Comparison of ENCODE assay signal across 8 cellular contexts in the genomic region with DNA sequence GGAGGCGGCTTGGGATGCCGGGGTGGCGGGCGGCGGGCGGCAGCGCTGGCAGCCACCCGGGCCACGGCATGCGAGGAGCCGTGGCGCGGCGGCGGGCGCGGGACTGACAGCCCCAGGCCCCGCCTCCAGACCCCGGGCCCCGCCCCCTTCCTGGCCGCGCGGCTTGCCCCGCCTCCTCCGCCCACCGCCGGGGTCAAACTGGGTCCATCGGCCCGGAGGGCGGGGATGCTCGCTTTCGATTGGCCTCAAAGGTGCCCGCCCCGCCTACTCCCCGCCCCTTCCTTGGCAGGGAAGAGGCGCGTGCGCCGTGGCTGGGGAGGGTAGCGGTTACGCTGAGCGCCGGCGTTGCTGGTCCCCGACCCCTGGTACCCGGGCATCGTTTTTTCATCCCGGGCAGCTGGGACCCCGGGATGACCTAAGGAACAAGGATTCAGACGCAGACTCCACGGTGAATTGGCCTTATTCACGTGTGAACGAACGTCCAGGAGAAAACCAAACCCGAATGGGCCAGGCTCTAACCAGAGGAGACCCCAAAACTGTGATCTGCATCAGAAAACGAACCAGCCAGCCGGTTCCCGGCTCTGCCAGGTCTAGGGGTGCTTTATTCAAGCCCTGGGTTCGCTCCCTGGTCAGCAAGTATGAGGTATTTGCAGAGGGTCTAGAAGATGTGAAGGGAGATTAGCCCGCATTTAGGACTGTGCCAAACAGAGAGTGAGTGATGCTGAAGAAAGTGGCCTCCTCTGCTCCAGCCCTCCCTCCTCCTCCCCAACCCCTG.
A peak's percentile ranks its signal among the peaks of the same experiment; 100 is the strongest.
DNase-seq lines count a peak whose midpoint lies in the region; ATAC-seq and TF ChIP-seq lines count a peak whose summit lies in the region.

No MANE protein-coding gene starts in this region.

- H3K4me2 ChIP-seq in OCI-LY3 (ENCODE audit: low read length): peak overlapping the region; percentile 100

- H3K27me3 Mint-ChIP-seq in IgD-negative memory B cell: peaks cover 2% of the 10 kb centered on the region

- no peaks in the 10 kb centered on the region for H3K9me3 Mint-ChIP-seq in IgD-negative memory B cell

- H3K36me3 ChIP-seq in OCI-LY3 (replicated peaks; ENCODE audit: low read depth, low read length): no peaks in the 10 kb centered on the region
- no peaks in the 10 kb centered on the region for H3K36me3 ChIP-seq in mucosa of stomach (ENCODE audit: control insufficient read depth, insufficient read depth, low read length)

- H3K36me3 Mint-ChIP-seq in IgD-negative memory B cell: no peaks in the 10 kb centered on the region

- H3K4me3 Mint-ChIP-seq in IgD-negative memory B cell: peak overlapping the region in 3 of 4 donors; percentile 81 to 91 (median 83)

- H3K9ac ChIP-seq in OCI-LY3 (ENCODE audit: low read length) (peak overlapping the region; percentile 92), mucosa of stomach (ENCODE audit: low read length) (peak overlapping the region; percentile 62)

- H3K9me3 ChIP-seq in OCI-LY3 (ENCODE audit: insufficient read depth, low read length) (no peaks in the 10 kb centered on the region), mucosa of stomach (ENCODE audit: control insufficient read depth, low read length) (no peaks in the 10 kb centered on the region)

- peak overlapping the region in 2 of 3 donors; percentile 73 to 79 for H3K27ac Mint-ChIP-seq in IgD-negative memory B cell

- no peak for TF ChIP-seq CTCF in OCI-LY3 (IDR thresholded peaks at IDR 0.05; ENCODE audit: low read depth, low read length)

- peaks cover 7 to 11% (median 10%) of the 10 kb centered on the region in 3 donors for H3K4me1 Mint-ChIP-seq in IgD-negative memory B cell

- H3K4me1 ChIP-seq in OCI-LY3 (ENCODE audit: low read length) (peaks cover 30% of the 10 kb centered on the region), mucosa of stomach (ENCODE audit: control insufficient read depth, insufficient read depth, low read length) (peaks cover 4% of the 10 kb centered on the region)

- peak; percentile 96 for DNase-seq in DMS153 treated with DMSO at 0.1 percent for 48 hours (lab: John Stamatoyannopoulos, UW; ENCODE audit: unreplicated experiment)
- DNase-seq in activated T-cell treated with anti-CD3 and anti-CD28 coated beads, Interleukin-2, amount 50 U/mL, for 1 hour: peak; percentile 99
- DNase-seq in stimulated activated CD8-positive, alpha-beta memory T cell treated with anti-CD3 and anti-CD28 coated beads, Interleukin-4, amount 100 ng/mL, for 4 hours (ENCODE audit: low read depth in 2 of 2, low spot score in 1 of 2): peak; percentile 97 to 98

- H4K20me1 ChIP-seq in OCI-LY3 (ENCODE audit: insufficient read depth, low read length): no peaks in the 10 kb centered on the region

- peak overlapping the region; percentile 87 for H3K4me3 ChIP-seq in OCI-LY3 (ENCODE audit: low read length)
- H3K4me3 ChIP-seq in mucosa of stomach (ENCODE audit: low read length): peak overlapping the region; percentile 75

- ATAC-seq in GM21619 (IDR thresholded peaks at IDR 0.05; ENCODE audit: unreplicated experiment) (peak; percentile 87), esophagus mucosa (peak; percentile 99)

- H3K27ac ChIP-seq in OCI-LY3 (ENCODE audit: low read length): peak overlapping the region; percentile 46

- peaks cover 49% of the 10 kb centered on the region for H3K79me2 ChIP-seq in OCI-LY3 (ENCODE audit: low read length)

- H3K27me3 ChIP-seq in OCI-LY3 (ENCODE audit: low read depth, low read length) (no peaks in the 10 kb centered on the region), mucosa of stomach (ENCODE audit: control insufficient read depth, insufficient read depth, low read length) (peaks cover 5% of the 10 kb centered on the region)

- H2AFZ ChIP-seq in OCI-LY3 (ENCODE audit: low read depth, low read length): peak overlapping the region; percentile 52; the same call in 1 of the 2 replicates

Comparison
In these comparisons a context has a peak if more than half of its experiments do, and no peak if none do; other contexts are left out.
1. Peak in every context shown above with its lines: DNase-seq, ATAC-seq, H3K4me3 ChIP-seq and H3K27ac ChIP-seq.